In the genomic region with DNA sequence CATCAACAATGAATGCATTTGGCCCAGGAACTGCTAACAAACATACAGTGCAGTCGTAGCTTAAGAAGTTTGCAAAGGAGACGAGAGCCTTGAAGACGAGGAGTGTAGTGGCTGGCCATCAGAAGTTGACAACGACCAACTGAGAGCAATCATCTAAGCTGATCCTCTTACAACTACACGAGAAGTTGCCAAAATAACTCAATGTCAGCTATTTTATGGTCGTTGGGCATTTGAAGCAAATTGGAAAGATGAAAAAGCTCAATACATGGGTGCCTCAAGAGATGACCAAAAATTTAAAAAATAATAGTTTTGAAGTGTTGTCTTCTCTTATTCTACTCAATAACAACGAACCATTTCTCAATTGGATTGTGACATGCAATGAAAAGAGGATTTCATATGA, we compare ENCODE assay signal across 30 cellular contexts.
"Had no signal": no experiment of that assay in that cellular context is flagged by ENCODE, and none has a peak within 500 bp of the region (broad histone marks: within the 10 kb centered on the region; RNA-seq: fewer than 3 reads in every experiment).

No MANE protein-coding gene starts in this region.

- ATAC-seq: naive thymus-derived CD8-positive, alpha-beta T cell; natural killer cell treated with Interleukin-12 subunit alpha and Interleukin-12 subunit beta and Interleukin-15 and Interleukin-18, amount 100 ng/mL, for 72 hours; psoas muscle; right cardiac atrium; sciatic nerve; stimulated activated memory B cell treated with anti-CD40 and anti-IgM and Interleukin-4, amounts not matched to agents 10 μg/mL and 1 μg/mL and 100 μg/mL, for 72 hours had no signal

- DNase-seq: naive thymus-derived CD8-positive, alpha-beta T cell; occipital lobe; ovary; posterior cingulate gyrus; psoas muscle; right cardiac atrium; spleen; stimulated activated CD4-positive, alpha-beta T cell treated with anti-CD3 and anti-CD28 coated beads, Interleukin-12 subunit alpha, Interleukin-12 subunit beta, amount 100 ng/mL, for 4 hours; stimulated activated CD4-positive, alpha-beta T cell treated with anti-CD3 and anti-CD28 coated beads, Interleukin-1b, Interleukin-23, amount 100 ng/mL, for 48 hours; stimulated activated CD4-positive, alpha-beta T cell treated with anti-CD3 and anti-CD28 coated beads, Interleukin-4, amount 100 ng/mL, for 1 hour; stimulated activated CD4-positive, alpha-beta T cell treated with anti-CD3 and anti-CD28 coated beads, Interleukin-4, amount 100 ng/mL, for 4 hours; stimulated activated CD8-positive, alpha-beta memory T cell treated with anti-CD3 and anti-CD28 coated beads, Interleukin-4, amount 100 ng/mL, for 48 hours; stimulated activated naive CD4-positive, alpha-beta T cell treated with Interleukin-2 at 50 U/mL for 16 hours; stomach; thyroid gland; trophoblast cell; upper lobe of left lung had no signal

- H3K9ac ChIP-seq: neural progenitor cell, parathyroid adenoma had no signal

- H2AFZ ChIP-seq: neural progenitor cell, parathyroid adenoma had no signal

- H3K27ac Mint-ChIP-seq: naive thymus-derived CD8-positive, alpha-beta T cell; natural killer cell treated with Interleukin-12 subunit alpha and Interleukin-12 subunit beta and Interleukin-15 and Interleukin-18, amount 100 ng/mL, for 72 hours; neural progenitor cell; progenitor cell of endocrine pancreas; stimulated activated memory B cell treated with anti-CD40 and anti-IgM and Interleukin-4, amounts not matched to agents 10 μg/mL and 1 μg/mL and 100 μg/mL, for 72 hours; stimulated activated naive CD8-positive, alpha-beta T cell treated with anti-CD3 and anti-CD28 coated beads, Interleukin-15, Interleukin-2, amounts not matched to agents 100 ng/mL and 50 ng/mL, for 24 hours had no signal

- H3K79me2 ChIP-seq: parathyroid adenoma had no signal

- H3K4me2 ChIP-seq: neural progenitor cell, smooth muscle cell had no signal

- H3K36me3 ChIP-seq: neural progenitor cell, ovary, spleen, stomach, thoracic aorta, thyroid gland, tibial nerve, upper lobe of left lung, vagina had no signal

- H3K27me3 ChIP-seq: neural progenitor cell, ovary, spleen, stomach, thyroid gland, tibial nerve, upper lobe of left lung, vagina had no signal

- H3K4me1 ChIP-seq: parathyroid adenoma, psoas muscle, spleen, stomach, thyroid gland, tibial nerve, upper lobe of left lung, vagina had no signal

- H3K9me3 Mint-ChIP-seq: neural progenitor cell; stimulated activated memory B cell treated with anti-CD40 and anti-IgM and Interleukin-4, amounts not matched to agents 10 μg/mL and 1 μg/mL and 100 μg/mL, for 72 hours had no signal

- H3K4me1 Mint-ChIP-seq: naive thymus-derived CD8-positive, alpha-beta T cell; stimulated activated memory B cell treated with anti-CD40 and anti-IgM and Interleukin-4, amounts not matched to agents 10 μg/mL and 1 μg/mL and 100 μg/mL, for 72 hours had no signal

- H3K36me3 Mint-ChIP-seq: naive thymus-derived CD8-positive, alpha-beta T cell; natural killer cell treated with Interleukin-12 subunit alpha and Interleukin-12 subunit beta and Interleukin-15 and Interleukin-18, amount 100 ng/mL, for 72 hours; neural progenitor cell; stimulated activated memory B cell treated with anti-CD40 and anti-IgM and Interleukin-4, amounts not matched to agents 10 μg/mL and 1 μg/mL and 100 μg/mL, for 72 hours had no signal

- H3K4me3 ChIP-seq: neural progenitor cell, ovary, psoas muscle, skin epidermis, smooth muscle cell, spleen, stomach, thoracic aorta, thyroid gland, tibial nerve, upper lobe of left lung, vagina had no signal

- H3K27me3 Mint-ChIP-seq: naive thymus-derived CD8-positive, alpha-beta T cell; natural killer cell treated with Interleukin-12 subunit alpha and Interleukin-12 subunit beta and Interleukin-15 and Interleukin-18, amount 100 ng/mL, for 72 hours; progenitor cell of endocrine pancreas; stimulated activated memory B cell treated with anti-CD40 and anti-IgM and Interleukin-4, amounts not matched to agents 10 μg/mL and 1 μg/mL and 100 μg/mL, for 72 hours; stimulated activated naive CD8-positive, alpha-beta T cell treated with anti-CD3 and anti-CD28 coated beads, Interleukin-15, Interleukin-2, amounts not matched to agents 100 ng/mL and 50 ng/mL, for 24 hours had no signal

- H3K27ac ChIP-seq: neural progenitor cell, ovary, parathyroid adenoma, psoas muscle, skin epidermis, spleen, stomach, thoracic aorta, thyroid gland, tibial nerve, upper lobe of left lung, vagina had no signal

- H3K4me3 Mint-ChIP-seq: naive thymus-derived CD8-positive, alpha-beta T cell; natural killer cell treated with Interleukin-12 subunit alpha and Interleukin-12 subunit beta and Interleukin-15 and Interleukin-18, amount 100 ng/mL, for 72 hours; neural progenitor cell; stimulated activated memory B cell treated with anti-CD40 and anti-IgM and Interleukin-4, amounts not matched to agents 10 μg/mL and 1 μg/mL and 100 μg/mL, for 72 hours; stimulated activated naive CD8-positive, alpha-beta T cell treated with anti-CD3 and anti-CD28 coated beads, Interleukin-15, Interleukin-2, amounts not matched to agents 100 ng/mL and 50 ng/mL, for 24 hours had no signal

- H3K9me3 ChIP-seq: ovary, psoas muscle, stomach, thoracic aorta, thyroid gland, tibial nerve, upper lobe of left lung, vagina had no signal

- FAIRE-seq: urothelium cell line had no signal
